19 cellular contexts compared by ENCODE assay signal in genomic region chr17:58371300-58371950, GRCh38. TPM values are rescaled to one million over a fixed set of nuclear protein-coding genes. Genes with fewer than 3 reads are reported as not detected.
DNase-seq lines count a peak whose midpoint lies in the region; ATAC-seq lines count a peak whose summit lies in the region.
"Had no signal": no experiment of that assay in that cellular context is flagged by ENCODE, and none has a peak within 500 bp of the region (broad histone marks: within the 10 kb centered on the region; RNA-seq: fewer than 3 reads in every experiment).

No MANE protein-coding gene starts in this region.

- no peak for ATAC-seq in CD4-positive, CD25-positive, alpha-beta regulatory T cell (ENCODE audit: low read depth in 2 of 2)
- ATAC-seq in central memory CD8-positive, alpha-beta T cell (replicated peaks; ENCODE audit: extremely low read depth, poor library complexity, severe bottlenecking), result no peak
- no peak for ATAC-seq in stimulated activated effector memory CD8-positive, alpha-beta T cell treated with anti-CD3 and anti-CD28 coated beads, Interleukin-12 subunit alpha, Interleukin-12 subunit beta, amount 100 ng/mL, for 72 hours
- no peak for ATAC-seq in HG03139 (IDR thresholded peaks at IDR 0.05; ENCODE audit: unreplicated experiment)
- ATAC-seq: K562 had no signal

- no peak overlapping the region for H3K27ac ChIP-seq in CD4-positive, CD25-positive, alpha-beta regulatory T cell (ENCODE audit: insufficient read depth, low read length, poor library complexity, severe bottlenecking)
- H3K27ac ChIP-seq: RWPE1 had no signal

- peaks cover 8% of the 10 kb centered on the region for H3K36me3 Mint-ChIP-seq in T-helper 2 cell treated with Interferon-gamma antibody and Interleukin-4, amounts not matched to agents 5 μg/mL and 100 μg/mL, for 36 hours (ENCODE audit: low read depth)
- peaks cover 24% of the 10 kb centered on the region for H3K36me3 Mint-ChIP-seq in CD4-positive, CD25-positive, alpha-beta regulatory T cell
- H3K36me3 Mint-ChIP-seq in central memory CD8-positive, alpha-beta T cell (ENCODE audit: insufficient read depth), result peaks cover 8% of the 10 kb centered on the region
- no peaks in the 10 kb centered on the region for H3K36me3 Mint-ChIP-seq in stimulated activated effector memory CD8-positive, alpha-beta T cell treated with anti-CD3 and anti-CD28 coated beads, Interleukin-12 subunit alpha, Interleukin-12 subunit beta, amount 100 ng/mL, for 72 hours
- no peaks in the 10 kb centered on the region for H3K36me3 Mint-ChIP-seq in activated naive CD4-positive, alpha-beta T cell treated with anti-CD3 and anti-CD28 coated beads, Interleukin-2, amount 10 ng/mL, durations not matched to agents 7 days and 5 days

- no peaks in the 10 kb centered on the region for H3K27me3 ChIP-seq in CD4-positive, CD25-positive, alpha-beta regulatory T cell (ENCODE audit: control insufficient read depth, insufficient read depth, low read length)

- H3K36me3 ChIP-seq in CD4-positive, CD25-positive, alpha-beta regulatory T cell (ENCODE audit: control insufficient read depth, insufficient read depth, low read length), result no peaks in the 10 kb centered on the region
- H3K36me3 ChIP-seq: BE2C had no signal

- peak overlapping the region; percentile 7 for H3K27ac Mint-ChIP-seq in T-helper 2 cell treated with Interferon-gamma antibody and Interleukin-4, amounts not matched to agents 5 μg/mL and 100 μg/mL, for 36 hours
- peak overlapping the region in 2 of 3 donors; percentile 6 to 46 for H3K27ac Mint-ChIP-seq in CD4-positive, CD25-positive, alpha-beta regulatory T cell
- H3K27ac Mint-ChIP-seq in central memory CD8-positive, alpha-beta T cell (ENCODE audit: low read depth), result peak overlapping the region; percentile 88
- peak overlapping the region; percentile 5 for H3K27ac Mint-ChIP-seq in stimulated activated effector memory CD8-positive, alpha-beta T cell treated with anti-CD3 and anti-CD28 coated beads, Interleukin-12 subunit alpha, Interleukin-12 subunit beta, amount 100 ng/mL, for 72 hours
- H3K27ac Mint-ChIP-seq in activated naive CD4-positive, alpha-beta T cell treated with anti-CD3 and anti-CD28 coated beads, Interleukin-2, amount 10 ng/mL, durations not matched to agents 7 days and 5 days, result no peak overlapping the region
- H3K27ac Mint-ChIP-seq: CD4-positive, alpha-beta T cell had no signal

- H3K27me3 Mint-ChIP-seq in T-helper 2 cell treated with Interferon-gamma antibody and Interleukin-4, amounts not matched to agents 5 μg/mL and 100 μg/mL, for 36 hours (ENCODE audit: low read depth), result no peaks in the 10 kb centered on the region
- H3K27me3 Mint-ChIP-seq in CD4-positive, CD25-positive, alpha-beta regulatory T cell, result no peaks in the 10 kb centered on the region
- no peaks in the 10 kb centered on the region for H3K27me3 Mint-ChIP-seq in central memory CD8-positive, alpha-beta T cell
- peaks cover 4% of the 10 kb centered on the region for H3K27me3 Mint-ChIP-seq in activated naive CD4-positive, alpha-beta T cell treated with anti-CD3 and anti-CD28 coated beads, Interleukin-2, amount 10 ng/mL, durations not matched to agents 7 days and 5 days
- H3K27me3 Mint-ChIP-seq: CD4-positive, alpha-beta T cell had no signal

- no peaks in the 10 kb centered on the region for H3K4me1 ChIP-seq in CD4-positive, CD25-positive, alpha-beta regulatory T cell (ENCODE audit: control insufficient read depth, insufficient read depth, low read length, poor library complexity, severe bottlenecking)
- H3K4me1 ChIP-seq: BE2C had no signal

- CTCF ChIA-PET in activated naive CD4-positive, alpha-beta T cell treated with anti-CD3 and anti-CD28 coated beads, Interleukin-2, amount 10 ng/mL, durations not matched to agents 7 days and 5 days (lab: Charles Lee), result interaction anchor here (2.0 to 2.4 kb wide), 2 partner anchors 46 to 54 kb away, joined by 5 read pairs; partner anchors contain the start of gene RNF43

- no peaks in the 10 kb centered on the region for H3K9me3 Mint-ChIP-seq in T-helper 2 cell treated with Interferon-gamma antibody and Interleukin-4, amounts not matched to agents 5 μg/mL and 100 μg/mL, for 36 hours
- H3K9me3 Mint-ChIP-seq in CD4-positive, CD25-positive, alpha-beta regulatory T cell, result peaks cover 0 to 2% (median 0%) of the 10 kb centered on the region in 7 donors
- H3K9me3 Mint-ChIP-seq in central memory CD8-positive, alpha-beta T cell, result no peaks in the 10 kb centered on the region
- no peaks in the 10 kb centered on the region for H3K9me3 Mint-ChIP-seq in stimulated activated effector memory CD8-positive, alpha-beta T cell treated with anti-CD3 and anti-CD28 coated beads, Interleukin-12 subunit alpha, Interleukin-12 subunit beta, amount 100 ng/mL, for 72 hours
- H3K9me3 Mint-ChIP-seq in activated naive CD4-positive, alpha-beta T cell treated with anti-CD3 and anti-CD28 coated beads, Interleukin-2, amount 10 ng/mL, durations not matched to agents 7 days and 5 days, result no peaks in the 10 kb centered on the region
- H3K9me3 Mint-ChIP-seq: CD4-positive, alpha-beta T cell had no signal

- no peak for DNase-seq in T-helper 2 cell treated with Interferon-gamma antibody and Interleukin-4, amounts not matched to agents 5 μg/mL and 100 μg/mL, for 36 hours (ENCODE audit: low spot score)
- DNase-seq in T-helper 2 cell, result no peak
- DNase-seq in CD4-positive, CD25-positive, alpha-beta regulatory T cell, result no peak
- DNase-seq in central memory CD8-positive, alpha-beta T cell (ENCODE audit: low spot score in 2 of 2), result no peak
- no peak for DNase-seq in stimulated activated effector memory CD8-positive, alpha-beta T cell treated with anti-CD3 and anti-CD28 coated beads, Interleukin-12 subunit alpha, Interleukin-12 subunit beta, amount 100 ng/mL, for 72 hours (ENCODE audit: low spot score in 2 of 2)
- DNase-seq in activated naive CD4-positive, alpha-beta T cell treated with anti-CD3 and anti-CD28 coated beads, Interleukin-2, amount 10 ng/mL, durations not matched to agents 7 days and 5 days, result no peak
- DNase-seq: BE2C; CD4-positive, alpha-beta T cell; DMS79 treated with DMSO at 0.1 percent for 48 hours; NCI-H1105; NCI-H1694; NCI-H2081 treated with DMSO at 0.1 percent for 48 hours; NCI-H510A; NCI-H748 treated with DMSO at 0.1 percent for 48 hours; SIG-M5 had no signal

- no peak overlapping the region for H3K4me3 Mint-ChIP-seq in T-helper 2 cell treated with Interferon-gamma antibody and Interleukin-4, amounts not matched to agents 5 μg/mL and 100 μg/mL, for 36 hours
- no peak overlapping the region for H3K4me3 Mint-ChIP-seq in CD4-positive, CD25-positive, alpha-beta regulatory T cell
- peak overlapping the region; percentile 71 for H3K4me3 Mint-ChIP-seq in central memory CD8-positive, alpha-beta T cell
- no peak overlapping the region for H3K4me3 Mint-ChIP-seq in stimulated activated effector memory CD8-positive, alpha-beta T cell treated with anti-CD3 and anti-CD28 coated beads, Interleukin-12 subunit alpha, Interleukin-12 subunit beta, amount 100 ng/mL, for 72 hours
- no peak overlapping the region for H3K4me3 Mint-ChIP-seq in activated naive CD4-positive, alpha-beta T cell treated with anti-CD3 and anti-CD28 coated beads, Interleukin-2, amount 10 ng/mL, durations not matched to agents 7 days and 5 days
- H3K4me3 Mint-ChIP-seq: CD4-positive, alpha-beta T cell had no signal

- H3K4me1 Mint-ChIP-seq in T-helper 2 cell treated with Interferon-gamma antibody and Interleukin-4, amounts not matched to agents 5 μg/mL and 100 μg/mL, for 36 hours (ENCODE audit: low read depth), result peaks cover 26% of the 10 kb centered on the region
- peaks cover 0 to 10% (median 6%) of the 10 kb centered on the region in 4 donors for H3K4me1 Mint-ChIP-seq in CD4-positive, CD25-positive, alpha-beta regulatory T cell
- H3K4me1 Mint-ChIP-seq in central memory CD8-positive, alpha-beta T cell, result peaks cover 47% of the 10 kb centered on the region
- H3K4me1 Mint-ChIP-seq in stimulated activated effector memory CD8-positive, alpha-beta T cell treated with anti-CD3 and anti-CD28 coated beads, Interleukin-12 subunit alpha, Interleukin-12 subunit beta, amount 100 ng/mL, for 72 hours, result peaks cover 22% of the 10 kb centered on the region
- H3K4me1 Mint-ChIP-seq in activated naive CD4-positive, alpha-beta T cell treated with anti-CD3 and anti-CD28 coated beads, Interleukin-2, amount 10 ng/mL, durations not matched to agents 7 days and 5 days, result peaks cover 4% of the 10 kb centered on the region

- no peak overlapping the region for H3K4me3 ChIP-seq in CD4-positive, CD25-positive, alpha-beta regulatory T cell (ENCODE audit: low read depth, low read length)
- H3K4me3 ChIP-seq: K562 had no signal

- H3K9me3 ChIP-seq in CD4-positive, CD25-positive, alpha-beta regulatory T cell (ENCODE audit: control insufficient read depth in 2 of 2, low read length in 2 of 2), result no peaks in the 10 kb centered on the region
- H3K9me3 ChIP-seq: BE2C had no signal

RNA-seq across cellular contexts. Expression of gene SUPT4H1, which starts 19.4 kb away (rescaled TPM):
- 52.6 TPM for total RNA-seq in CD4-positive, CD25-positive, alpha-beta regulatory T cell
- polyA plus RNA-seq in CD4-positive, CD25-positive, alpha-beta regulatory T cell, result 100 to 1,000 TPM; 123 to 177 (median 136) TPM

RNA-seq across cellular contexts. Expression of gene TSPOAP1, which starts 42.8 kb away (rescaled TPM):
- total RNA-seq in CD4-positive, CD25-positive, alpha-beta regulatory T cell, result 47.4 TPM
- 1 to 10 TPM in 2 of 4 donors, under 1 TPM in 2; 0.73 to 1.6 (median 0.92) TPM for polyA plus RNA-seq in CD4-positive, CD25-positive, alpha-beta regulatory T cell
- total RNA-seq: H4 had no signal

RNA-seq across cellular contexts. Expression of gene RNF43, which starts 45.9 kb away (rescaled TPM):
- total RNA-seq in CD4-positive, CD25-positive, alpha-beta regulatory T cell, result 3.3 TPM
- under 1 TPM in 3 of 4 donors, not detected in 1; 0.23 to 0.90 (median 0.65) TPM for polyA plus RNA-seq in CD4-positive, CD25-positive, alpha-beta regulatory T cell
